Comparison of ENCODE assay signal across 17 cellular contexts in genomic region chr6:142087950-142088857, GRCh38. TPM values are rescaled to one million over a fixed set of nuclear protein-coding genes. Genes with fewer than 3 reads are reported as not detected.
DNase-seq lines count a peak whose midpoint lies in the region; ATAC-seq and TF ChIP-seq lines count a peak whose summit lies in the region.
"Had no signal": no experiment of that assay in that cellular context is flagged by ENCODE, and none has a peak within 500 bp of the region (broad histone marks: within the 10 kb centered on the region; RNA-seq: fewer than 3 reads in every experiment).

No MANE protein-coding gene starts in this region.

- H3K4me3 Mint-ChIP-seq in activated T-cell treated with anti-CD3 and anti-CD28 coated beads, Interleukin-2, amount 50 U/mL, for 4 hours, result peak overlapping the region; percentile 47
- peak overlapping the region; percentile 23 for H3K4me3 Mint-ChIP-seq in activated T-helper 17 cell treated with anti-CD3 and anti-CD28 coated beads, Interleukin-2, amount 50 U/mL, for 72 hours
- peak overlapping the region; percentile 1 to 37 for H3K4me3 Mint-ChIP-seq in stimulated activated naive B cell treated with anti-CD40 and anti-IgM and Interleukin-4, amounts not matched to agents 10 μg/mL and 1 μg/mL and 100 μg/mL, for 72 hours

- no peaks in the 10 kb centered on the region for H3K9me3 ChIP-seq in iPS-18a (ENCODE audit: control insufficient read depth, low read depth, low read length)
- H3K9me3 ChIP-seq in prostate gland, result no peaks in the 10 kb centered on the region
- H3K9me3 ChIP-seq: Caco-2, SJSA1 had no signal

- H3K36me3 ChIP-seq in iPS-18a (ENCODE audit: control insufficient read depth, low read depth, low read length) (no peaks in the 10 kb centered on the region), prostate gland (no peaks in the 10 kb centered on the region)
- H3K36me3 ChIP-seq: SJSA1 had no signal

- WGBS in prostate gland, result 14% methylated on average over 49 of the region's 49 CpGs

- H3K4me1 Mint-ChIP-seq in activated T-cell treated with anti-CD3 and anti-CD28 coated beads, Interleukin-2, amount 50 U/mL, for 4 hours (ENCODE audit: low read depth), result peaks cover 5% of the 10 kb centered on the region
- no peaks in the 10 kb centered on the region for H3K4me1 Mint-ChIP-seq in activated T-helper 17 cell treated with anti-CD3 and anti-CD28 coated beads, Interleukin-2, amount 50 U/mL, for 72 hours
- peaks cover 6 to 16% of the 10 kb centered on the region in 2 donors for H3K4me1 Mint-ChIP-seq in stimulated activated naive B cell treated with anti-CD40 and anti-IgM and Interleukin-4, amounts not matched to agents 10 μg/mL and 1 μg/mL and 100 μg/mL, for 72 hours

- no peak for TF ChIP-seq CTCF in prostate gland (IDR thresholded peaks at IDR 0.05)

- intact Hi-C loops in prostate gland (cut with DNase I), result no loop called here

- H3K36me3 Mint-ChIP-seq in activated T-cell treated with anti-CD3 and anti-CD28 coated beads, Interleukin-2, amount 50 U/mL, for 4 hours (ENCODE audit: insufficient read depth), result no peaks in the 10 kb centered on the region
- no peaks in the 10 kb centered on the region for H3K36me3 Mint-ChIP-seq in activated T-helper 17 cell treated with anti-CD3 and anti-CD28 coated beads, Interleukin-2, amount 50 U/mL, for 72 hours (ENCODE audit: low read depth)
- no peaks in the 10 kb centered on the region for H3K36me3 Mint-ChIP-seq in stimulated activated naive B cell treated with anti-CD40 and anti-IgM and Interleukin-4, amounts not matched to agents 10 μg/mL and 1 μg/mL and 100 μg/mL, for 72 hours

- no peak overlapping the region for H3K9ac ChIP-seq in iPS-18a (ENCODE audit: low read length)

- H3K27me3 ChIP-seq in iPS-18a (ENCODE audit: control insufficient read depth, insufficient read depth, low read length), result peaks cover 24% of the 10 kb centered on the region
- H3K27me3 ChIP-seq in prostate gland (replicated peaks; ENCODE audit: insufficient read depth), result no peaks in the 10 kb centered on the region
- H3K27me3 ChIP-seq: SJSA1 had no signal

- H3K27me3 Mint-ChIP-seq in activated T-cell treated with anti-CD3 and anti-CD28 coated beads, Interleukin-2, amount 50 U/mL, for 4 hours (ENCODE audit: low read depth), result peaks cover 25% of the 10 kb centered on the region
- H3K27me3 Mint-ChIP-seq in activated T-helper 17 cell treated with anti-CD3 and anti-CD28 coated beads, Interleukin-2, amount 50 U/mL, for 72 hours, result peaks cover 22% of the 10 kb centered on the region
- peaks cover 18 to 32% of the 10 kb centered on the region in 2 donors for H3K27me3 Mint-ChIP-seq in stimulated activated naive B cell treated with anti-CD40 and anti-IgM and Interleukin-4, amounts not matched to agents 10 μg/mL and 1 μg/mL and 100 μg/mL, for 72 hours

- H3K27ac ChIP-seq in iPS-18a (ENCODE audit: low read length) (no peak overlapping the region), prostate gland (no peak overlapping the region)
- H3K27ac ChIP-seq: SJSA1 had no signal

- peak overlapping the region; percentile 70 for H3K4me3 ChIP-seq in iPS-18a (ENCODE audit: low read length)
- H3K4me3 ChIP-seq in prostate gland, result no peak overlapping the region
- H3K4me3 ChIP-seq: lung, SJSA1 had no signal

- H3K9me3 Mint-ChIP-seq in activated T-cell treated with anti-CD3 and anti-CD28 coated beads, Interleukin-2, amount 50 U/mL, for 4 hours, result no peaks in the 10 kb centered on the region
- H3K9me3 Mint-ChIP-seq in activated T-helper 17 cell treated with anti-CD3 and anti-CD28 coated beads, Interleukin-2, amount 50 U/mL, for 72 hours, result no peaks in the 10 kb centered on the region
- H3K9me3 Mint-ChIP-seq in stimulated activated naive B cell treated with anti-CD40 and anti-IgM and Interleukin-4, amounts not matched to agents 10 μg/mL and 1 μg/mL and 100 μg/mL, for 72 hours, result peaks cover 5% of the 10 kb centered on the region in 2 donors

- H3K4me1 ChIP-seq in iPS-18a (ENCODE audit: control insufficient read depth, low read depth, low read length) (no peaks in the 10 kb centered on the region), prostate gland (replicated peaks) (no peaks in the 10 kb centered on the region)
- H3K4me1 ChIP-seq: Caco-2, SJSA1 had no signal

- TF ChIP-seq POLR2A in prostate gland (IDR thresholded peaks at IDR 0.05), result no peak

- no peak for ATAC-seq in activated T-cell treated with anti-CD3 and anti-CD28 coated beads, Interleukin-2, amount 50 U/mL, for 4 hours
- no peak for ATAC-seq in activated T-helper 17 cell treated with anti-CD3 and anti-CD28 coated beads, Interleukin-2, amount 50 U/mL, for 72 hours (replicated peaks)
- no peak for ATAC-seq in stimulated activated naive B cell treated with anti-CD40 and anti-IgM and Interleukin-4, amounts not matched to agents 10 μg/mL and 1 μg/mL and 100 μg/mL, for 72 hours (replicated peaks)

- no peak for DNase-seq in activated T-cell treated with anti-CD3 and anti-CD28 coated beads, Interleukin-2, amount 50 U/mL, for 4 hours
- DNase-seq in activated T-cell treated with anti-CD3 and anti-CD28 coated beads, Interleukin-2, amount 50 U/mL, for 1 hour, result no peak
- no peak for DNase-seq in stimulated activated naive B cell treated with anti-CD40 and anti-IgM and Interleukin-4, amounts not matched to agents 10 μg/mL and 1 μg/mL and 100 μg/mL, for 72 hours
- DNase-seq in NCI-H226, result no peak
- no peak for DNase-seq in cerebellar cortex (ENCODE audit: low spot score)
- no peak for DNase-seq in prostate gland (ENCODE audit: low spot score)
- DNase-seq: activated naive CD4-positive, alpha-beta T cell; cerebellar nuclear complex; erythroblast; NCI-H1930; nucleus accumbens had no signal

- H3K27ac Mint-ChIP-seq in activated T-helper 17 cell treated with anti-CD3 and anti-CD28 coated beads, Interleukin-2, amount 50 U/mL, for 72 hours, result no peak overlapping the region
- H3K27ac Mint-ChIP-seq in stimulated activated naive B cell treated with anti-CD40 and anti-IgM and Interleukin-4, amounts not matched to agents 10 μg/mL and 1 μg/mL and 100 μg/mL, for 72 hours, result no peak overlapping the region

RNA-seq across cellular contexts. Expression of gene GJE1, which starts 44.5 kb away (rescaled TPM):
- total RNA-seq in activated T-cell treated with anti-CD3 and anti-CD28 coated beads, Interleukin-2, amount 50 U/mL, for 4 hours, result not detected
- total RNA-seq in activated T-helper 17 cell treated with anti-CD3 and anti-CD28 coated beads, Interleukin-2, amount 50 U/mL, for 72 hours, result not detected
- not detected for total RNA-seq in prostate gland
- total RNA-seq: Caco-2, LHCN-M2, lung, SJSA1 had no signal

RNA-seq across cellular contexts. Expression of gene NMBR, which starts 58.7 kb away (rescaled TPM):
- not detected for total RNA-seq in activated T-cell treated with anti-CD3 and anti-CD28 coated beads, Interleukin-2, amount 50 U/mL, for 4 hours
- not detected for total RNA-seq in activated T-helper 17 cell treated with anti-CD3 and anti-CD28 coated beads, Interleukin-2, amount 50 U/mL, for 72 hours
- not detected for total RNA-seq in prostate gland
- total RNA-seq: Caco-2, LHCN-M2, SJSA1 had no signal

RNA-seq across cellular contexts. Expression of gene VTA1, which starts 58.9 kb away (rescaled TPM):
- total RNA-seq in activated T-cell treated with anti-CD3 and anti-CD28 coated beads, Interleukin-2, amount 50 U/mL, for 4 hours, result 10 to 100 TPM; 63.3 to 69.7 (median 63.3) TPM
- 10 to 100 TPM; 40.6 to 49.0 TPM for total RNA-seq in activated T-helper 17 cell treated with anti-CD3 and anti-CD28 coated beads, Interleukin-2, amount 50 U/mL, for 72 hours
- total RNA-seq in prostate gland, result 10 to 100 TPM; 38.5 to 44.7 TPM
